10 cellular contexts compared by ENCODE assay signal in genomic region chr2:64526034-64526433, GRCh38. TPM values are rescaled to one million over a fixed set of nuclear protein-coding genes. Genes with fewer than 3 reads are reported as not detected.
DNase-seq lines count a peak whose midpoint lies in the region; ATAC-seq and TF ChIP-seq lines count a peak whose summit lies in the region.
"Had no signal": no experiment of that assay in that cellular context is flagged by ENCODE, and none has a peak within 500 bp of the region (broad histone marks: within the 10 kb centered on the region; RNA-seq: fewer than 3 reads in every experiment).

No MANE protein-coding gene starts in this region.

- H3K27ac ChIP-seq in CD8-positive, alpha-beta T cell (ENCODE audit: low read depth, low read length), result no peak overlapping the region
- peak overlapping the region; percentile 83 for H3K27ac ChIP-seq in HUES48 (ENCODE audit: low read depth, low read length)
- H3K27ac ChIP-seq in mammary epithelial cell (ENCODE audit: insufficient read depth, low read depth, low read length), result no peak overlapping the region

- POLR2A ChIA-PET in CD8-positive, alpha-beta T cell (lab: Charles Lee), result interaction anchor here (1.2 kb wide), 1 partner anchor 41 kb away, joined by 3 read pairs; no protein-coding TSS in a partner anchor

- no peaks in the 10 kb centered on the region for H4K20me1 ChIP-seq in mammary epithelial cell (ENCODE audit: insufficient read depth, low read length)

- peaks cover 11% of the 10 kb centered on the region for H3K36me3 Mint-ChIP-seq in CD8-positive, alpha-beta T cell
- no peaks in the 10 kb centered on the region for H3K36me3 Mint-ChIP-seq in nephron (ENCODE audit: low read depth)

- ATAC-seq in CD8-positive, alpha-beta T cell, result no peak
- ATAC-seq in HG02938 (IDR thresholded peaks at IDR 0.05; ENCODE audit: unreplicated experiment), result no peak
- ATAC-seq in GM19463 (IDR thresholded peaks at IDR 0.05; ENCODE audit: unreplicated experiment), result no peak

- TF ChIP-seq CTCF in CD8-positive, alpha-beta T cell (IDR thresholded peaks at IDR 0.05), result no peak
- no peak for TF ChIP-seq CTCF in mammary epithelial cell (conservative IDR thresholded peaks at IDR 0.05 in 1 of 2, IDR thresholded peaks at IDR 0.05 in 1 of 2; ENCODE audit: extremely low read depth in 1 of 2, insufficient read depth in 1 of 2, low read depth in 1 of 2, low read length in 2 of 2)
- no peak for TF ChIP-seq CTCF in nephron (IDR thresholded peaks at IDR 0.05; ENCODE audit: unreplicated experiment in 3 of 3)

- no peaks in the 10 kb centered on the region for H3K36me3 ChIP-seq in CD8-positive, alpha-beta T cell (ENCODE audit: insufficient read depth, low read length)
- H3K36me3 ChIP-seq in HUES48 (ENCODE audit: control insufficient read depth, insufficient read depth, low read length) (no peaks in the 10 kb centered on the region), mammary epithelial cell (ENCODE audit: insufficient read depth, low read length) (no peaks in the 10 kb centered on the region)

- BruUV-seq in mammary epithelial cell (replicated peaks; lab: Mats Ljungman, UMichigan), result no TSS peak

- H3K9me3 Mint-ChIP-seq in CD8-positive, alpha-beta T cell, result no peaks in the 10 kb centered on the region
- H3K9me3 Mint-ChIP-seq in nephron, result no peaks in the 10 kb centered on the region

- dilution Hi-C loops in mammary epithelial cell (cut with HindIII; ENCODE audit: low sequenced_read_pairs), result no loop called here

- H3K9ac ChIP-seq in HUES48 (ENCODE audit: low read depth, low read length) (no peak overlapping the region), mammary epithelial cell (ENCODE audit: insufficient read depth, low read length) (no peak overlapping the region)

- no peaks in the 10 kb centered on the region for H3K9me3 ChIP-seq in CD8-positive, alpha-beta T cell (ENCODE audit: low read length)
- no peaks in the 10 kb centered on the region for H3K9me3 ChIP-seq in HUES48 (ENCODE audit: control insufficient read depth, insufficient read depth, low read length)
- H3K9me3 ChIP-seq in mammary epithelial cell (replicated peaks; ENCODE audit: insufficient read depth, low read length), result no peaks in the 10 kb centered on the region

- no peak overlapping the region for H2AFZ ChIP-seq in mammary epithelial cell (ENCODE audit: low read depth, low read length)

- peaks cover 20% of the 10 kb centered on the region for H3K4me1 ChIP-seq in CD8-positive, alpha-beta T cell (ENCODE audit: insufficient read depth, low read length)
- peaks cover 9% of the 10 kb centered on the region; the same call in 1 of the 2 replicates for H3K4me1 ChIP-seq in HUES48 (ENCODE audit: control insufficient read depth, insufficient read depth, low read length)
- H3K4me1 ChIP-seq in mammary epithelial cell (ENCODE audit: insufficient read depth, low read length), result peaks cover 3% of the 10 kb centered on the region

- 58% methylated on average over 3 of the region's 3 CpGs for WGBS in mammary epithelial cell (ENCODE audit: low coverage, missing lambda C conversion rate)

- peaks cover 67% of the 10 kb centered on the region for H3K79me2 ChIP-seq in mammary epithelial cell (ENCODE audit: insufficient read depth, low read length)

- H3K27me3 Mint-ChIP-seq in CD8-positive, alpha-beta T cell (ENCODE audit: low read depth), result no peaks in the 10 kb centered on the region
- no peaks in the 10 kb centered on the region for H3K27me3 Mint-ChIP-seq in nephron (ENCODE audit: low read depth)

- DNase-seq in CD8-positive, alpha-beta T cell, result no peak
- DNase-seq in mammary epithelial cell, result no peak
- DNase-seq in activated CD4-positive, alpha-beta T cell treated with anti-CD3 and anti-CD28 coated beads for 4 hours, result no peak
- no peak for DNase-seq in UCSD-AML1 (lab: John Stamatoyannopoulos, UW; ENCODE audit: unreplicated experiment)
- DNase-seq: dermis blood vessel endothelial cell, NCI-H345 had no signal

- intact Hi-C loops in CD8-positive, alpha-beta T cell (cut with DNase I, micrococcal nuclease), result loop anchor here in 1 of 2 experiments (5.0 to 10.0 kb wide), 3 partner anchors 606 to 699 kb away; partner anchors contain the start of genes ACTR2, RAB1A and UGP2
- intact Hi-C loops in mammary epithelial cell (cut with micrococcal nuclease), result loop anchor here (10.0 kb wide), 1 partner anchor 609 kb away; the partner anchor contains the start of gene RAB1A

- H3K4me1 Mint-ChIP-seq in CD8-positive, alpha-beta T cell (ENCODE audit: low read depth), result peaks cover 50% of the 10 kb centered on the region
- peaks cover 12% of the 10 kb centered on the region for H3K4me1 Mint-ChIP-seq in nephron

- H3K27me3 ChIP-seq in CD8-positive, alpha-beta T cell (ENCODE audit: insufficient read depth, low read length), result no peaks in the 10 kb centered on the region
- H3K27me3 ChIP-seq in HUES48 (ENCODE audit: control insufficient read depth, insufficient read depth, low read length), result no peaks in the 10 kb centered on the region
- no peaks in the 10 kb centered on the region for H3K27me3 ChIP-seq in mammary epithelial cell (ENCODE audit: insufficient read depth, low read length)

- CTCF ChIA-PET in CD8-positive, alpha-beta T cell (lab: Charles Lee), result interaction anchor here (0.8 to 2.9 kb wide), 2 partner anchors 120 to 347 kb away, joined by 3 to 6 read pairs; no protein-coding TSS in a partner anchor
- CTCF ChIA-PET in mammary epithelial cell (lab: Charles Lee; ENCODE audit: low non-redundant PET), result no interaction called here

- no peak overlapping the region for H3K4me3 ChIP-seq in CD8-positive, alpha-beta T cell (ENCODE audit: low read depth, low read length)
- peak overlapping the region; percentile 97 for H3K4me3 ChIP-seq in HUES48 (ENCODE audit: low read depth, low read length)
- peak overlapping the region in 2 of 3 experiments; percentile 75 to 79 for H3K4me3 ChIP-seq in mammary epithelial cell (replicated peaks in 1 of 3; ENCODE audit: insufficient read depth in 1 of 3, low read depth in 2 of 3, low read length in 3 of 3)

- in situ Hi-C loops in mammary epithelial cell (cut with MboI; ENCODE audit: low sequenced_read_pairs in 2 of 2), result no loop called here

- H3K4me3 Mint-ChIP-seq in CD8-positive, alpha-beta T cell, result peak overlapping the region; percentile 99
- peak overlapping the region; percentile 96 to 99 (median 99) for H3K4me3 Mint-ChIP-seq in nephron

- peak overlapping the region; percentile 92 for H3K4me2 ChIP-seq in mammary epithelial cell (ENCODE audit: insufficient read depth, low read depth, low read length)

- no peak overlapping the region for H3K27ac Mint-ChIP-seq in CD8-positive, alpha-beta T cell
- peak overlapping the region; percentile 67 to 74 (median 71) for H3K27ac Mint-ChIP-seq in nephron

RNA-seq across cellular contexts. Expression of gene AFTPH, which starts 1.9 kb away (rescaled TPM):
- total RNA-seq in CD8-positive, alpha-beta T cell, result 10 to 100 TPM; 23.0 to 25.9 TPM
- 10 to 100 TPM; 20.7 to 34.5 TPM for total RNA-seq in mammary epithelial cell
- 13.3 TPM for polyA plus RNA-seq in mammary epithelial cell
- polyA minus RNA-seq in mammary epithelial cell, result 30.0 TPM
